ENCODE assay signal across 1 cellular context in genomic region chr12:42498549-42499247, GRCh38.
TF ChIP-seq lines count a peak whose summit lies in the region.

No MANE protein-coding gene starts in this region.

TF ChIP-seq in GM12878, 131 proteins besides CTCF, POLR2A, EP300 and RAD21 (continued from another document):
- TF ChIP-seq SKIL (IDR thresholded peaks at IDR 0.05; ENCODE audit: low read depth, poor library complexity, severe bottlenecking), result no peak
- TF ChIP-seq ZBED1 (IDR thresholded peaks at IDR 0.05; ENCODE audit: borderline replicate concordance), result no peak
TF ChIP-seq in GM12878: peak in this region for 0.
